In the genomic region with DNA sequence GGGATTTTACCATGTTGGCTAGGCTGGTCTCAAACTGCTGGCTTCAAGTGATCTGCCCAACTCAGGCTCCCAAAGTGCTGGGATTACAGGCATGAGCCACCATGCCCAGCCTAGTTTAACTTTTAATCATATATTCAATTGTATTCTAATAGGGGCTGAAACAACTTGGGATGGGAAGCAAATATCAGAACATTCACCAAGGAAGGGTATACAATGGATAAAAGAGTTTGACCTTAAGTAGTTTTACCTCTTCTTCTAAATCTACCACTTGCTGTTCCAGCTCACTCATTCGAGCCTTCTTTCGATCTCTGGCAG, we compare ENCODE assay signal across 8 cellular contexts. TPM values are rescaled to one million over a fixed set of nuclear protein-coding genes. Genes with fewer than 3 reads are reported as not detected.
A peak's percentile ranks its signal among the peaks of the same experiment; 100 is the strongest.
DNase-seq lines count a peak whose midpoint lies in the region; ATAC-seq and TF ChIP-seq lines count a peak whose summit lies in the region.

No MANE protein-coding gene starts in this region.

- DNase-seq in body of pancreas: no peak
- no peak for DNase-seq in mucosa of descending colon
- DNase-seq in DMS53 treated with DMSO at 0.1 percent for 48 hours (lab: John Stamatoyannopoulos, UW; ENCODE audit: unreplicated experiment): no peak
- DNase-seq in Kasumi-1 (lab: John Stamatoyannopoulos, UW): no peak

- ATAC-seq in body of pancreas (no peak), mucosa of descending colon (no peak), HG03520 (IDR thresholded peaks at IDR 0.05; ENCODE audit: unreplicated experiment) (no peak), GM21528 (IDR thresholded peaks at IDR 0.05; ENCODE audit: low FRiP score, unreplicated experiment) (no peak)

- peak overlapping the region; percentile 93 for H3K27ac ChIP-seq in 22Rv1
- peak overlapping the region; percentile 93 for H3K27ac ChIP-seq in HUES48 (ENCODE audit: low read depth, low read length)
- H3K27ac ChIP-seq in body of pancreas: peak overlapping the region; percentile 98 to 100 (median 100)

- WGBS in body of pancreas, 2 donors: 2 to 3% methylated on average over 2 of the region's 2 CpGs

- H3K9me3 ChIP-seq in HUES48 (ENCODE audit: control insufficient read depth, insufficient read depth, low read length) (no peaks in the 10 kb centered on the region), body of pancreas (no peaks in the 10 kb centered on the region), mucosa of descending colon (no peaks in the 10 kb centered on the region)

- H3K4me1 ChIP-seq in HUES48 (ENCODE audit: control insufficient read depth, insufficient read depth, low read length): peaks cover 12% of the 10 kb centered on the region
- peaks cover 50% of the 10 kb centered on the region for H3K4me1 ChIP-seq in body of pancreas
- H3K4me1 ChIP-seq in mucosa of descending colon (ENCODE audit: low read depth): peaks cover 44% of the 10 kb centered on the region

- peaks cover 52% of the 10 kb centered on the region for H3K36me3 ChIP-seq in HUES48 (ENCODE audit: control insufficient read depth, insufficient read depth, low read length)
- peaks cover 16 to 31% of the 10 kb centered on the region in 2 donors for H3K36me3 ChIP-seq in body of pancreas (replicated peaks in 1 of 2; ENCODE audit: insufficient read depth in 1 of 2, low read depth in 2 of 2)
- H3K36me3 ChIP-seq in mucosa of descending colon (ENCODE audit: low read depth): peaks cover 7% of the 10 kb centered on the region

- H3K9ac ChIP-seq in HUES48 (ENCODE audit: low read depth, low read length): peak overlapping the region; percentile 97

- H3K27me3 ChIP-seq in HUES48 (ENCODE audit: control insufficient read depth, insufficient read depth, low read length) (no peaks in the 10 kb centered on the region), body of pancreas (no peaks in the 10 kb centered on the region)

- TF ChIP-seq CTCF in 22Rv1 (IDR thresholded peaks at IDR 0.05): no peak
- no peak for TF ChIP-seq CTCF in body of pancreas (IDR thresholded peaks at IDR 0.05)
- no peak for TF ChIP-seq CTCF in mucosa of descending colon (IDR thresholded peaks at IDR 0.05)

- H3K4me3 ChIP-seq in HUES48 (ENCODE audit: low read depth, low read length) (peak overlapping the region; percentile 98), body of pancreas (peak overlapping the region; percentile 63 to 94), mucosa of descending colon (peak overlapping the region; percentile 3)

- intact Hi-C loops in body of pancreas (cut with DNase I): no loop called here
- intact Hi-C loops in mucosa of descending colon (cut with DNase I, micrococcal nuclease): no loop called here

- TF ChIP-seq POLR2A in body of pancreas (IDR thresholded peaks at IDR 0.05): no peak

RNA-seq across cellular contexts. Expression of gene XBP1, which starts 1.6 kb away (rescaled TPM):
- total RNA-seq in body of pancreas (100 to 1,000 TPM; 642 to 771 TPM), mucosa of descending colon (100 to 1,000 TPM; 116 to 238 (median 132) TPM)

RNA-seq across cellular contexts. Expression of gene CCDC117, which starts 26.3 kb away (rescaled TPM):
- total RNA-seq in body of pancreas (10 to 100 TPM; 13.8 to 16.3 TPM), mucosa of descending colon (10 to 100 TPM; 14.4 to 26.6 (median 17.1) TPM)

RNA-seq across cellular contexts. Expression of gene HSCB, which starts 56.9 kb away (rescaled TPM):
- total RNA-seq in body of pancreas: 10 to 100 TPM; 11.7 to 14.2 TPM
- total RNA-seq in mucosa of descending colon: 10 to 100 TPM; 11.6 to 15.5 (median 13.4) TPM

RNA-seq across cellular contexts. Expression of gene CHEK2, which starts 57.1 kb away (rescaled TPM):
- total RNA-seq in body of pancreas (1 to 10 TPM in 1 of 2 donors, under 1 TPM in 1; 0.66 to 2.1 TPM), mucosa of descending colon (10 to 100 TPM; 15.8 to 21.1 (median 19.5) TPM)

Comparison
In these comparisons a context has a peak if more than half of its experiments do, and no peak if none do; other contexts are left out.
1. H3K4me3 ChIP-seq: peak in every context shown above with its lines; median percentile 98 in HUES48; 78 in body of pancreas; 3 in mucosa of descending colon.